In the genomic region with DNA sequence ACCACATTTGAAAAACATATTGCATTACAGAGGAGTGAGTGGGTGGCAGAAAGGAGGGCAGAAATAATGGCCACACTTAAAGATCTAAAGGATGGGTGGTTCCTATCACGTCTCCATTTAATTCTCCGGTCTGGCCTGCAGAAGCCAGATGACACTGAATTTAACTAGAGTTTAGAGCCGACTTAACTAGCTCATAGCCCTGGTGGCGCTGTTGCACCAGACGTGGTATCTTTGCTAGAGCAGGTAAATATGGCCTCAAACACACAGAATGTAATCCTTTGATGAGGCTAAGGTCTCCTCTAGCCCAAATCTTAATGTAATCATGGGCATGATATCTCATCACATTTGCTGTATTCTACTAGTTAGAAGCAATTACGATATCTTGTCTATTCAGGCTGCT, we compare ENCODE assay signal across 8 cellular contexts. TPM values are rescaled to one million over a fixed set of nuclear protein-coding genes. Genes with fewer than 3 reads are reported as not detected.
DNase-seq lines count a peak whose midpoint lies in the region; ATAC-seq and TF ChIP-seq lines count a peak whose summit lies in the region.

No MANE protein-coding gene starts in this region.

- no peaks in the 10 kb centered on the region for H3K27me3 ChIP-seq in GM23338 (ENCODE audit: insufficient read depth)

- peak; percentile 52 for TF ChIP-seq CTCF in AG10803 (conservative IDR thresholded peaks at IDR 0.05; ENCODE audit: low read length)
- peak; percentile 88 to 93 for TF ChIP-seq CTCF in GM23338 (conservative IDR thresholded peaks at IDR 0.05; ENCODE audit: low read depth in 2 of 2)

- H3K27ac Mint-ChIP-seq in GM23338 = no peak overlapping the region
- H3K27ac Mint-ChIP-seq in activated CD4-positive, alpha-beta memory T cell treated with anti-CD3 and anti-CD28 coated beads for 36 hours = no peak overlapping the region

- CTCF ChIA-PET in activated CD4-positive, alpha-beta memory T cell treated with anti-CD3 and anti-CD28 coated beads for 36 hours (lab: Charles Lee) = no interaction called here

- no peaks in the 10 kb centered on the region for H3F3A ChIP-seq in GM23338 (replicated peaks; ENCODE audit: low read depth)

- H3K27ac ChIP-seq in GM23338 (ENCODE audit: low read depth) = no peak overlapping the region

- no peaks in the 10 kb centered on the region for H3K9me3 Mint-ChIP-seq in GM23338
- H3K9me3 Mint-ChIP-seq in activated CD4-positive, alpha-beta memory T cell treated with anti-CD3 and anti-CD28 coated beads for 36 hours = no peaks in the 10 kb centered on the region

- H3K4me2 ChIP-seq in GM23338 = 0 out of 2 replicates have a peak overlapping the region, but pooled peaks have one; percentile 28

- H3K36me3 ChIP-seq in GM23338 (ENCODE audit: insufficient read depth) = no peaks in the 10 kb centered on the region

- POLR2A ChIA-PET in activated CD4-positive, alpha-beta memory T cell treated with anti-CD3 and anti-CD28 coated beads for 36 hours (lab: Charles Lee) = no interaction called here

- no peaks in the 10 kb centered on the region for H3K79me2 ChIP-seq in GM23338 (replicated peaks; ENCODE audit: insufficient read depth)

- peaks cover 28% of the 10 kb centered on the region for H3K4me1 ChIP-seq in GM23338 (ENCODE audit: insufficient read depth)

- H3K27me3 Mint-ChIP-seq in GM23338 (ENCODE audit: insufficient read depth, low read depth, poor library complexity) = peaks cover 17% of the 10 kb centered on the region
- peaks cover 10% of the 10 kb centered on the region for H3K27me3 Mint-ChIP-seq in activated CD4-positive, alpha-beta memory T cell treated with anti-CD3 and anti-CD28 coated beads for 36 hours

- no peaks in the 10 kb centered on the region for H3K9me2 ChIP-seq in GM23338 (ENCODE audit: insufficient read depth)

- H3K4me3 ChIP-seq in AG10803 (ENCODE audit: low read length) (no peak overlapping the region), GM23338 (no peak overlapping the region)

- H4K20me1 ChIP-seq in GM23338 (replicated peaks; ENCODE audit: insufficient read depth) = no peaks in the 10 kb centered on the region

- intact Hi-C loops in activated CD4-positive, alpha-beta memory T cell treated with anti-CD3 and anti-CD28 coated beads for 36 hours (cut with micrococcal nuclease) = no loop called here

- H2AFZ ChIP-seq in GM23338 = no peak overlapping the region

- no peak overlapping the region for H3K4me3 Mint-ChIP-seq in GM23338
- no peak overlapping the region for H3K4me3 Mint-ChIP-seq in activated CD4-positive, alpha-beta memory T cell treated with anti-CD3 and anti-CD28 coated beads for 36 hours

- peaks cover 35% of the 10 kb centered on the region for H3K4me1 Mint-ChIP-seq in GM23338
- H3K4me1 Mint-ChIP-seq in activated CD4-positive, alpha-beta memory T cell treated with anti-CD3 and anti-CD28 coated beads for 36 hours (ENCODE audit: low read depth) = no peaks in the 10 kb centered on the region

- no peaks in the 10 kb centered on the region; the same call in 2 of the 3 replicates for H3K36me3 Mint-ChIP-seq in GM23338 (ENCODE audit: low read depth)
- no peaks in the 10 kb centered on the region for H3K36me3 Mint-ChIP-seq in activated CD4-positive, alpha-beta memory T cell treated with anti-CD3 and anti-CD28 coated beads for 36 hours

- DNase-seq in AG10803 (ENCODE audit: low read depth) (peak; percentile 28), GM23338 (ENCODE audit: low spot score) (peak; percentile 94), NCI-H510A (lab: John Stamatoyannopoulos, UW) (peak; percentile 23), germinal center (ENCODE audit: low spot score) (peak; percentile 19)
- peak; percentile 66 for DNase-seq in activated CD4-positive, alpha-beta memory T cell treated with anti-CD3 and anti-CD28 coated beads for 36 hours
- peak; percentile 7 to 24 for DNase-seq in stimulated activated CD4-positive, alpha-beta T cell treated with anti-CD3 and anti-CD28 coated beads, Interleukin-4, amount 100 ng/mL, for 48 hours (ENCODE audit: low read depth in 2 of 2)

- peak; percentile 100 for ATAC-seq in GM23338
- no peak for ATAC-seq in HG03025 (IDR thresholded peaks at IDR 0.05; ENCODE audit: low FRiP score, unreplicated experiment)
- ATAC-seq in GM21737 (IDR thresholded peaks at IDR 0.05; ENCODE audit: unreplicated experiment) = no peak

TF ChIP-seq in GM23338, 12 proteins besides CTCF, POLR2A, EP300 and RAD21 (continues in another document):
- TF ChIP-seq ZNF114 (CRISPR knock-in tag; IDR thresholded peaks at IDR 0.05) (no peak), EZH2 (IDR thresholded peaks at IDR 0.05; ENCODE audit: low read depth, unreplicated experiment) (no peak), POLR2AphosphoS5 (IDR thresholded peaks at IDR 0.05; ENCODE audit: low read depth) (no peak), JUNB (IDR thresholded peaks at IDR 0.05; ENCODE audit: unreplicated experiment) (no peak), ETS1 (IDR thresholded peaks at IDR 0.05) (no peak), EZH2phosphoT487 (IDR thresholded peaks at IDR 0.05; ENCODE audit: unreplicated experiment) (no peak), CREB1 (CRISPR knock-in tag; IDR thresholded peaks at IDR 0.05; ENCODE audit: low read depth) (no peak), STAT1 (IDR thresholded peaks at IDR 0.05; ENCODE audit: unreplicated experiment) (no peak), NANOG (IDR thresholded peaks at IDR 0.05; ENCODE audit: borderline replicate concordance) (no peak), ZNF331 (CRISPR knock-in tag; IDR thresholded peaks at IDR 0.05; ENCODE audit: low read depth) (no peak)
- TF ChIP-seq, protein P1, sequence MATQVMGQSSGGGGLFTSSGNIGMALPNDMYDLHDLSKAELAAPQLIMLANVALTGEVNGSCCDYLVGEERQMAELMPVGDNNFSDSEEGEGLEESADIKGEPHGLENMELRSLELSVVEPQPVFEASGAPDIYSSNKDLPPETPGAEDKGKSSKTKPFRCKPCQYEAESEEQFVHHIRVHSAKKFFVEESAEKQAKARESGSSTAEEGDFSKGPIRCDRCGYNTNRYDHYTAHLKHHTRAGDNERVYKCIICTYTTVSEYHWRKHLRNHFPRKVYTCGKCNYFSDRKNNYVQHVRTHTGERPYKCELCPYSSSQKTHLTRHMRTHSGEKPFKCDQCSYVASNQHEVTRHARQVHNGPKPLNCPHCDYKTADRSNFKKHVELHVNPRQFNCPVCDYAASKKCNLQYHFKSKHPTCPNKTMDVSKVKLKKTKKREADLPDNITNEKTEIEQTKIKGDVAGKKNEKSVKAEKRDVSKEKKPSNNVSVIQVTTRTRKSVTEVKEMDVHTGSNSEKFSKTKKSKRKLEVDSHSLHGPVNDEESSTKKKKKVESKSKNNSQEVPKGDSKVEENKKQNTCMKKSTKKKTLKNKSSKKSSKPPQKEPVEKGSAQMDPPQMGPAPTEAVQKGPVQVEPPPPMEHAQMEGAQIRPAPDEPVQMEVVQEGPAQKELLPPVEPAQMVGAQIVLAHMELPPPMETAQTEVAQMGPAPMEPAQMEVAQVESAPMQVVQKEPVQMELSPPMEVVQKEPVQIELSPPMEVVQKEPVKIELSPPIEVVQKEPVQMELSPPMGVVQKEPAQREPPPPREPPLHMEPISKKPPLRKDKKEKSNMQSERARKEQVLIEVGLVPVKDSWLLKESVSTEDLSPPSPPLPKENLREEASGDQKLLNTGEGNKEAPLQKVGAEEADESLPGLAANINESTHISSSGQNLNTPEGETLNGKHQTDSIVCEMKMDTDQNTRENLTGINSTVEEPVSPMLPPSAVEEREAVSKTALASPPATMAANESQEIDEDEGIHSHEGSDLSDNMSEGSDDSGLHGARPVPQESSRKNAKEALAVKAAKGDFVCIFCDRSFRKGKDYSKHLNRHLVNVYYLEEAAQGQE (IDR thresholded peaks at IDR 0.05; ENCODE audit: unreplicated experiment) = no peak

RNA-seq across cellular contexts. Expression of gene GAL, which starts 51.5 kb away (rescaled TPM):
- 80.9 and 82.8 TPM in 2 replicates for total RNA-seq in GM23338 (2014; rRNA removed; shearing (Covaris generic))
- polyA plus RNA-seq in GM23338 (2016; fragmentation: Nextera tagmentation; extraction: Ambion mirVana) = 691 and 693 TPM in 2 replicates
- total RNA-seq in activated CD4-positive, alpha-beta memory T cell treated with anti-CD3 and anti-CD28 coated beads for 36 hours = 1 to 10 TPM in 1 of 2 experiments, under 1 TPM in 1; 0.97 to 1.3 TPM

Comparison
In these comparisons a context has a peak if more than half of its experiments do, and no peak if none do; other contexts are left out.
1. DNase-seq: peak in every context shown above with its lines; median percentile 94 in GM23338; 66 in activated CD4-positive, alpha-beta memory T cell treated with anti-CD3 and anti-CD28 coated beads for 36 hours; 28 in AG10803; 23 in NCI-H510A; 19 in germinal center; 16 in stimulated activated CD4-positive, alpha-beta T cell treated with anti-CD3 and anti-CD28 coated beads, Interleukin-4, amount 100 ng/mL, for 48 hours.
2. RNA of gene GAL, which starts 51.5 kb away (total RNA-seq): 80.9 to 82.8 TPM in GM23338; 0.97 to 1.3 TPM in activated CD4-positive, alpha-beta memory T cell treated with anti-CD3 and anti-CD28 coated beads for 36 hours; every median in the first group is over 10 times any median in the second.